ENCODE assay signal across 14 cellular contexts in the genomic region with DNA sequence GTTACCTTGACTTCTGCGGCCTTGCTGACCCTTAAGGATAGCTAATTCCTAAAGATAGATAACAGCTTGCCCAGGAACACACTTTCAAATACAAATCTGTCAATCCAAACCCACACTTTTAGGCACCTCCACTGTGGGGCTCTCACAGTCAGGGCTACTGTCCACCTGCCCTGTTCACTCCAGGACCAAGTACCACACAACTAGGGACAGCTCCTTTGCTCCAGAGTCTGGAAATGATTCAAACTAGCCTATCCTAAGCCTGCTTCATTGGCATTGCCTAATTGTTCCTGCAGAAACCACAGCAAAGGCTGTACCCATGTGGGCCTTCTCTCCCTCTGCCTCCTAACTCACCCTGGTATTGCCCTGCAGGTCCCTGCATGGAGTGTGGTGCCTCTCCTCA.
DNase-seq lines count a peak whose midpoint lies in the region; ATAC-seq lines count a peak whose summit lies in the region.
"Had no signal": no experiment of that assay in that cellular context is flagged by ENCODE, and none has a peak within 500 bp of the region (broad histone marks: within the 10 kb centered on the region; RNA-seq: fewer than 3 reads in every experiment).

No MANE protein-coding gene starts in this region.

- no peak overlapping the region for H4K8ac ChIP-seq in trophoblast cell (ENCODE audit: low read depth, low read length)

- peaks cover 3% of the 10 kb centered on the region for H3K9me3 ChIP-seq in trophoblast cell (ENCODE audit: insufficient read depth, low read depth, low read length)
- H3K9me3 ChIP-seq: HAP-1 had no signal

- no peak overlapping the region for H2AK5ac ChIP-seq in trophoblast cell (ENCODE audit: low read length)

- H3K4me3 ChIP-seq in trophoblast cell (ENCODE audit: low read depth, low read length): no peak overlapping the region
- H3K4me3 ChIP-seq: HAP-1 had no signal

- no peak for ATAC-seq in HG02884 (IDR thresholded peaks at IDR 0.05; ENCODE audit: unreplicated experiment)
- ATAC-seq: CD8-positive, alpha-beta T cell had no signal

- H3K79me2 ChIP-seq in trophoblast cell (ENCODE audit: control insufficient read depth, insufficient read depth, low read length, poor library complexity): no peaks in the 10 kb centered on the region

- H3K79me1 ChIP-seq in trophoblast cell (ENCODE audit: low read length): peaks cover 6% of the 10 kb centered on the region

- peaks cover 2 to 8% of the 10 kb centered on the region in 2 experiments for H3K4me1 ChIP-seq in trophoblast cell (ENCODE audit: control insufficient read depth in 1 of 2, insufficient read depth in 2 of 2, low read length in 2 of 2)
- H3K4me1 ChIP-seq: HAP-1 had no signal

- no peaks in the 10 kb centered on the region for H3K27me3 ChIP-seq in trophoblast cell (ENCODE audit: insufficient read depth, low read length)

- WGBS in trophoblast cell (ENCODE audit: extremely low coverage, insufficient coverage, insufficient read length): no CpG with 5 or more reads among the region's 1 CpG

- DNase-seq in AG20443 (ENCODE audit: low spot score) (peak; percentile 14), EH (ENCODE audit: low read depth) (peak; percentile 12), amniotic epithelial cell (ENCODE audit: low read depth) (peak; percentile 35), trophoblast cell (no peak), T-helper 1 cell (no peak), EL (no peak)
- DNase-seq: ACHN; AML-193; Calu3; CD8-positive, alpha-beta T cell; DMS79 treated with DMSO at 0.1 percent for 48 hours; KG1 had no signal

- peak overlapping the region; percentile 84 for H2BK12ac ChIP-seq in trophoblast cell (ENCODE audit: low read length)

- H4K12ac ChIP-seq in trophoblast cell (ENCODE audit: low read depth, low read length): no peak overlapping the region

- no peak overlapping the region for H3K4ac ChIP-seq in trophoblast cell (ENCODE audit: low read depth, low read length)

- no peak overlapping the region for H3K4me2 ChIP-seq in trophoblast cell (ENCODE audit: low read length)

- H2AFZ ChIP-seq in trophoblast cell (ENCODE audit: insufficient read depth, low read length, poor library complexity): no peak overlapping the region

- H3K18ac ChIP-seq in trophoblast cell (ENCODE audit: low read length): no peak overlapping the region

- no peak overlapping the region for H3K27ac ChIP-seq in trophoblast cell (ENCODE audit: low read depth, low read length)

- peak overlapping the region; percentile 72 for H2BK120ac ChIP-seq in trophoblast cell (ENCODE audit: insufficient read depth, low read length, poor library complexity)

- H2BK5ac ChIP-seq in trophoblast cell (ENCODE audit: low read depth, low read length, poor library complexity): no peak overlapping the region

- no peak overlapping the region for H3K23ac ChIP-seq in trophoblast cell (ENCODE audit: low read length)

- H4K91ac ChIP-seq in trophoblast cell (ENCODE audit: low read depth, low read length): no peak overlapping the region

- no peak overlapping the region for H3K9ac ChIP-seq in trophoblast cell (ENCODE audit: low read length)

- H3K14ac ChIP-seq in trophoblast cell (ENCODE audit: low read length): peak overlapping the region; percentile 11

- no peaks in the 10 kb centered on the region for H3K36me3 ChIP-seq in trophoblast cell (ENCODE audit: control insufficient read depth in 1 of 2, insufficient read depth in 2 of 2, low read length in 2 of 2)
- H3K36me3 ChIP-seq: HAP-1 had no signal

Comparison
In these comparisons a context has a peak if more than half of its experiments do, and no peak if none do; other contexts are left out.
1. DNase-seq: peak in AG20443 (single experiment), EH (single experiment) and amniotic epithelial cell (single experiment); none in trophoblast cell (0 of 2), T-helper 1 cell (0 of 5) and EL (single experiment).